In the genomic region with DNA sequence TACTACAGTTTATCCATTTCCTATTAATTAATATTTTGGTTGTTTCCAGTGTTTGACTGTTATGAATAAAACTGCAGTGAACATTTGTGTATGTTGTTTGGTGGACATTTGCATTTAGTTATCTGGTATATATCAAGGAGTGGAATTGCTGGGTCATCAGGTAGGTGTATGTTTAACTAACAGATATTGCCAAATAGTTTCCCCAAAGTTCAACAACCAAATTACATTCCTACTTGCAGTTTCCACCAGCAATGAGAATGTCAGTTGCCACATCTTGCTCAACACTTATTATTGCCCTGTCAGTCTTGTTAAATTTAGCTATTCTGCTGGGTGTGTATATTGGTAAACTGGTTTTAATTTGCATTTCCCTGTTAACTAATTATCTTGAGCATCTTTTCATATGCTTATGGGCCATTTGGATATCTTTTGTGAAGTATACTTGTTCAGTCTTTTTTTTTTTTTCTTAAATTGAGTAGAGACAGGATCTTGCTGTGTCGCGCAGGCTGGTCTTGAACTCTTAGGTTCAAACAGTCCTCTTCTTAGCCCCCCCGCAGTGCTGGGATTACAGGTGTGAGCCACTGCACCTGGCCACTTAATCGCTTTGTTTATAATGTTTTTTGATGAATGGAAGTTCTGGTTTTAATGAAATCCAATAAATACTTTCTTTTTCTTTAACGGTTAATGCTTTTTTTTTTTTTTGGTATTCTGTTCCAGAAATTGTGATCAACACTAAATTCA, we compare ENCODE assay signal across 1 cellular context.
TF ChIP-seq lines count a peak whose summit lies in the region.

No MANE protein-coding gene starts in this region.

TF ChIP-seq in SK-N-SH treated with all-trans-retinoic acid at 6 μM for 48 hours, 23 proteins besides CTCF, POLR2A, EP300 and RAD21 (continued from another document):
- TF ChIP-seq, protein P1, sequence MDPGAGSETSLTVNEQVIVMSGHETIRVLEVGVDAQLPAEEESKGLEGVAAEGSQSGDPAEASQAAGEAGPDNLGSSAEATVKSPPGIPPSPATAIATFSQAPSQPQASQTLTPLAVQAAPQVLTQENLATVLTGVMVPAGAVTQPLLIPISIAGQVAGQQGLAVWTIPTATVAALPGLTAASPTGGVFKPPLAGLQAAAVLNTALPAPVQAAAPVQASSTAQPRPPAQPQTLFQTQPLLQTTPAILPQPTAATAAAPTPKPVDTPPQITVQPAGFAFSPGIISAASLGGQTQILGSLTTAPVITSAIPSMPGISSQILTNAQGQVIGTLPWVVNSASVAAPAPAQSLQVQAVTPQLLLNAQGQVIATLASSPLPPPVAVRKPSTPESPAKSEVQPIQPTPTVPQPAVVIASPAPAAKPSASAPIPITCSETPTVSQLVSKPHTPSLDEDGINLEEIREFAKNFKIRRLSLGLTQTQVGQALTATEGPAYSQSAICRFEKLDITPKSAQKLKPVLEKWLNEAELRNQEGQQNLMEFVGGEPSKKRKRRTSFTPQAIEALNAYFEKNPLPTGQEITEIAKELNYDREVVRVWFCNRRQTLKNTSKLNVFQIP (CRISPR knock-in tag; IDR thresholded peaks at IDR 0.05; ENCODE audit: borderline replicate concordance, low read depth), result no peak
- TF ChIP-seq SNAI2 (CRISPR knock-in tag; IDR thresholded peaks at IDR 0.05), result no peak
- TF ChIP-seq, protein P2, sequence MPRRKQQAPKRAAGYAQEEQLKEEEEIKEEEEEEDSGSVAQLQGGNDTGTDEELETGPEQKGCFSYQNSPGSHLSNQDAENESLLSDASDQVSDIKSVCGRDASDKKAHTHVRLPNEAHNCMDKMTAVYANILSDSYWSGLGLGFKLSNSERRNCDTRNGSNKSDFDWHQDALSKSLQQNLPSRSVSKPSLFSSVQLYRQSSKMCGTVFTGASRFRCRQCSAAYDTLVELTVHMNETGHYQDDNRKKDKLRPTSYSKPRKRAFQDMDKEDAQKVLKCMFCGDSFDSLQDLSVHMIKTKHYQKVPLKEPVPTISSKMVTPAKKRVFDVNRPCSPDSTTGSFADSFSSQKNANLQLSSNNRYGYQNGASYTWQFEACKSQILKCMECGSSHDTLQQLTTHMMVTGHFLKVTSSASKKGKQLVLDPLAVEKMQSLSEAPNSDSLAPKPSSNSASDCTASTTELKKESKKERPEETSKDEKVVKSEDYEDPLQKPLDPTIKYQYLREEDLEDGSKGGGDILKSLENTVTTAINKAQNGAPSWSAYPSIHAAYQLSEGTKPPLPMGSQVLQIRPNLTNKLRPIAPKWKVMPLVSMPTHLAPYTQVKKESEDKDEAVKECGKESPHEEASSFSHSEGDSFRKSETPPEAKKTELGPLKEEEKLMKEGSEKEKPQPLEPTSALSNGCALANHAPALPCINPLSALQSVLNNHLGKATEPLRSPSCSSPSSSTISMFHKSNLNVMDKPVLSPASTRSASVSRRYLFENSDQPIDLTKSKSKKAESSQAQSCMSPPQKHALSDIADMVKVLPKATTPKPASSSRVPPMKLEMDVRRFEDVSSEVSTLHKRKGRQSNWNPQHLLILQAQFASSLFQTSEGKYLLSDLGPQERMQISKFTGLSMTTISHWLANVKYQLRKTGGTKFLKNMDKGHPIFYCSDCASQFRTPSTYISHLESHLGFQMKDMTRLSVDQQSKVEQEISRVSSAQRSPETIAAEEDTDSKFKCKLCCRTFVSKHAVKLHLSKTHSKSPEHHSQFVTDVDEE (CRISPR knock-in tag; IDR thresholded peaks at IDR 0.05), result no peak
- TF ChIP-seq TCF4 (CRISPR knock-in tag; IDR thresholded peaks at IDR 0.05; ENCODE audit: borderline replicate concordance), result no peak
- TF ChIP-seq ISL1 (CRISPR knock-in tag; IDR thresholded peaks at IDR 0.05), result no peak
- no peak for TF ChIP-seq ZFP3 (CRISPR knock-in tag; IDR thresholded peaks at IDR 0.05)
